1 cellular context compared by ENCODE assay signal in the genomic region with DNA sequence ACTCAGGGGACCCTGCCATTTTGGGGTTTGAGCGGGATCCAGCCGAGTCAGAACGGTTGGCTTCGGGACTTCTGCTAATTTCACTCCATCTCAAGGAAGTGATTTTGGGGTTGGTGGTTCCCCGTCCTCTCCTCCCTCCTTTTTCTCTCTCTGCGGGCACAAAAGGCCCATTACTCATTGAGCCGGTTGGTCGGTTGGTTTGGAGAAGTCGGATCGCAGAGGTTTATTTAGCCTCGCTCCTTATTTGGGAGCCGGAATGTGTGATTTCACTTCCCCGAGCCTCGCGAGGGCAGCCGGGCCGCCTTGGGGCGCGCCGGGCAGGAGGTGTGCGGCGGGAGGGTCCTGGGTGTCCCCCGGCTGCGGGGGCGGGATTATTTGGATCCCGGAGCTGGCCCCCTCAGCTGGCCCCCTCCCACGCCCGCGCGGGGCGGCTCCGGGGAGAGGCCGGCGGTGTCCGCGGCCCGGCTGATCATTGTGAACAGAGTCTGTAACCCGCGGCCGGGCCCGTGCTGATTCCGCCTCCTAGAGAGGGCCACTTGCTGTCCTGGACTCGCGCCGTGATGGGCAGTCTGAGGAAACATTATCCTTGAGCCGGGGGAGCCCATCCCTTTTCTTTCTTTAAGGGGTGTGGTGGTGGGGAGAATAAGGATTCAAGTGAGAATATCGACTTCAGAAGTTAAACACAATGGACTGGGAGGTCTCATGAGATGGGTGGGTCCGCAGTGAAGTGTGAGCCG.
TF ChIP-seq lines count a peak whose summit lies in the region.

No MANE protein-coding gene starts in this region.

TF ChIP-seq in HepG2, 621 proteins besides CTCF, POLR2A, EP300 and RAD21 (continued from another document and continues in another):
- TF ChIP-seq, protein P1, sequence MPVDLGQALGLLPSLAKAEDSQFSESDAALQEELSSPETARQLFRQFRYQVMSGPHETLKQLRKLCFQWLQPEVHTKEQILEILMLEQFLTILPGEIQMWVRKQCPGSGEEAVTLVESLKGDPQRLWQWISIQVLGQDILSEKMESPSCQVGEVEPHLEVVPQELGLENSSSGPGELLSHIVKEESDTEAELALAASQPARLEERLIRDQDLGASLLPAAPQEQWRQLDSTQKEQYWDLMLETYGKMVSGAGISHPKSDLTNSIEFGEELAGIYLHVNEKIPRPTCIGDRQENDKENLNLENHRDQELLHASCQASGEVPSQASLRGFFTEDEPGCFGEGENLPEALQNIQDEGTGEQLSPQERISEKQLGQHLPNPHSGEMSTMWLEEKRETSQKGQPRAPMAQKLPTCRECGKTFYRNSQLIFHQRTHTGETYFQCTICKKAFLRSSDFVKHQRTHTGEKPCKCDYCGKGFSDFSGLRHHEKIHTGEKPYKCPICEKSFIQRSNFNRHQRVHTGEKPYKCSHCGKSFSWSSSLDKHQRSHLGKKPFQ (CRISPR knock-in tag; IDR thresholded peaks at IDR 0.05; ENCODE audit: insufficient replicate concordance) = peak; percentile 37
- TF ChIP-seq ZNF563 (CRISPR knock-in tag; IDR thresholded peaks at IDR 0.05) (no peak), HNRNPK (IDR thresholded peaks at IDR 0.05; ENCODE audit: low read depth, low read length, poor library complexity, severe bottlenecking) (no peak), KAT8 (CRISPR knock-in tag; IDR thresholded peaks at IDR 0.05) (no peak), EED (CRISPR knock-in tag; IDR thresholded peaks at IDR 0.05) (no peak), NR2F2 (IDR thresholded peaks at IDR 0.05; ENCODE audit: borderline replicate concordance, low read depth) (no peak), ZSCAN25 (CRISPR knock-in tag; IDR thresholded peaks at IDR 0.05) (no peak), JUND (CRISPR knock-in tag; IDR thresholded peaks at IDR 0.05) (no peak), POGZ (CRISPR knock-in tag; IDR thresholded peaks at IDR 0.05) (no peak), ZNF101 (CRISPR knock-in tag; IDR thresholded peaks at IDR 0.05; ENCODE audit: borderline replicate concordance, low read depth) (no peak), KMT2A (CRISPR knock-in tag; IDR thresholded peaks at IDR 0.05) (0 out of 2 replicates have a peak, but pooled peaks have one; percentile 3), NFKB2 (CRISPR knock-in tag; IDR thresholded peaks at IDR 0.05; ENCODE audit: borderline replicate concordance) (no peak), CC2D1A (CRISPR knock-in tag; IDR thresholded peaks at IDR 0.05) (no peak), ZNF20 (CRISPR knock-in tag; IDR thresholded peaks at IDR 0.05) (no peak), MAFF (IDR thresholded peaks at IDR 0.05; ENCODE audit: low read depth, low read length) (no peak), ETV5 (CRISPR knock-in tag; IDR thresholded peaks at IDR 0.05; ENCODE audit: borderline replicate concordance) (no peak), XBP1 (CRISPR knock-in tag; IDR thresholded peaks at IDR 0.05) (no peak), CCAR2 (optimal IDR thresholded peaks at IDR 0.05; ENCODE audit: low read depth, low read length) (no peak), SP140L (CRISPR knock-in tag; IDR thresholded peaks at IDR 0.05; ENCODE audit: borderline replicate concordance) (no peak), ZNF629 (CRISPR knock-in tag; conservative IDR thresholded peaks at IDR 0.05) (no peak), MTF1 (CRISPR knock-in tag; IDR thresholded peaks at IDR 0.05) (no peak), RBFOX2 (IDR thresholded peaks at IDR 0.05; ENCODE audit: low read depth, low read length) (0 out of 2 replicates have a peak, but pooled peaks have one; percentile 51), ZNF530 (CRISPR knock-in tag; IDR thresholded peaks at IDR 0.05; ENCODE audit: low read depth) (no peak), PHF20 (CRISPR knock-in tag; IDR thresholded peaks at IDR 0.05) (peak; percentile 37; the same call in 1 of the 2 replicates), MEF2D (CRISPR knock-in tag; IDR thresholded peaks at IDR 0.05) (no peak), ZNF557 (CRISPR knock-in tag; IDR thresholded peaks at IDR 0.05) (no peak), ZNF274 (CRISPR knock-in tag; IDR thresholded peaks at IDR 0.05) (no peak), HNF4A (CRISPR knock-in tag; IDR thresholded peaks at IDR 0.05) (no peak), GABPA (IDR thresholded peaks at IDR 0.05; ENCODE audit: low read depth, low read length) (no peak), GABPA (CRISPR knock-in tag; IDR thresholded peaks at IDR 0.05; ENCODE audit: low read depth) (no peak), NCOA2 (CRISPR knock-in tag; IDR thresholded peaks at IDR 0.05) (no peak)
- TF ChIP-seq, protein P2, sequence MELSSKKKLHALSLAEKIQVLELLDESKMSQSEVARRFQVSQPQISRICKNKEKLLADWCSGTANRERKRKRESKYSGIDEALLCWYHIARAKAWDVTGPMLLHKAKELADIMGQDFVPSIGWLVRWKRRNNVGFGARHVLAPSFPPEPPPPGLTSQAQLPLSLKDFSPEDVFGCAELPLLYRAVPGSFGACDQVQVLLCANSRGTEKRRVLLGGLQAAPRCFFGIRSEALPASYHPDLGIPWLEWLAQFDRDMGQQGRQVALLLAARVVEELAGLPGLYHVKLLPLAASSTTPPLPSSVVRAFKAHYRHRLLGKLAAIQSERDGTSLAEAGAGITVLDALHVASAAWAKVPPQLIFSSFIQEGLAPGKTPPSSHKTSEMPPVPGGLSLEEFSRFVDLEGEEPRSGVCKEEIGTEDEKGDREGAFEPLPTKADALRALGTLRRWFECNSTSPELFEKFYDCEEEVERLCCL (CRISPR knock-in tag; IDR thresholded peaks at IDR 0.05; ENCODE audit: borderline replicate concordance) = no peak
- TF ChIP-seq, protein P3, sequence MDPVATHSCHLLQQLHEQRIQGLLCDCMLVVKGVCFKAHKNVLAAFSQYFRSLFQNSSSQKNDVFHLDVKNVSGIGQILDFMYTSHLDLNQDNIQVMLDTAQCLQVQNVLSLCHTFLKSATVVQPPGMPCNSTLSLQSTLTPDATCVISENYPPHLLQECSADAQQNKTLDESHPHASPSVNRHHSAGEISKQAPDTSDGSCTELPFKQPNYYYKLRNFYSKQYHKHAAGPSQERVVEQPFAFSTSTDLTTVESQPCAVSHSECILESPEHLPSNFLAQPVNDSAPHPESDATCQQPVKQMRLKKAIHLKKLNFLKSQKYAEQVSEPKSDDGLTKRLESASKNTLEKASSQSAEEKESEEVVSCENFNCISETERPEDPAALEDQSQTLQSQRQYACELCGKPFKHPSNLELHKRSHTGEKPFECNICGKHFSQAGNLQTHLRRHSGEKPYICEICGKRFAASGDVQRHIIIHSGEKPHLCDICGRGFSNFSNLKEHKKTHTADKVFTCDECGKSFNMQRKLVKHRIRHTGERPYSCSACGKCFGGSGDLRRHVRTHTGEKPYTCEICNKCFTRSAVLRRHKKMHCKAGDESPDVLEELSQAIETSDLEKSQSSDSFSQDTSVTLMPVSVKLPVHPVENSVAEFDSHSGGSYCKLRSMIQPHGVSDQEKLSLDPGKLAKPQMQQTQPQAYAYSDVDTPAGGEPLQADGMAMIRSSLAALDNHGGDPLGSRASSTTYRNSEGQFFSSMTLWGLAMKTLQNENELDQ (CRISPR knock-in tag; IDR thresholded peaks at IDR 0.05; ENCODE audit: borderline replicate concordance) = no peak
- TF ChIP-seq, protein P4, sequence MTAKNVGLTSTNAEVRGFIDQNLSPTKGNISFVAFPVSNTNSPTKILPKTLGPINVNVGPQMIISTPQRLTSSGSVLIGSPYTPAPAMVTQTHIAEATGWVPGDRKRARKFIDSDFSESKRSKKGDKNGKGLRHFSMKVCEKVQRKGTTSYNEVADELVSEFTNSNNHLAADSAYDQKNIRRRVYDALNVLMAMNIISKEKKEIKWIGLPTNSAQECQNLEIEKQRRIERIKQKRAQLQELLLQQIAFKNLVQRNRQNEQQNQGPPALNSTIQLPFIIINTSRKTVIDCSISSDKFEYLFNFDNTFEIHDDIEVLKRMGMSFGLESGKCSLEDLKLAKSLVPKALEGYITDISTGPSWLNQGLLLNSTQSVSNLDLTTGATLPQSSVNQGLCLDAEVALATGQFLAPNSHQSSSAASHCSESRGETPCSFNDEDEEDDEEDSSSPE (CRISPR knock-in tag; IDR thresholded peaks at IDR 0.05) = no peak
- TF ChIP-seq, protein P5, sequence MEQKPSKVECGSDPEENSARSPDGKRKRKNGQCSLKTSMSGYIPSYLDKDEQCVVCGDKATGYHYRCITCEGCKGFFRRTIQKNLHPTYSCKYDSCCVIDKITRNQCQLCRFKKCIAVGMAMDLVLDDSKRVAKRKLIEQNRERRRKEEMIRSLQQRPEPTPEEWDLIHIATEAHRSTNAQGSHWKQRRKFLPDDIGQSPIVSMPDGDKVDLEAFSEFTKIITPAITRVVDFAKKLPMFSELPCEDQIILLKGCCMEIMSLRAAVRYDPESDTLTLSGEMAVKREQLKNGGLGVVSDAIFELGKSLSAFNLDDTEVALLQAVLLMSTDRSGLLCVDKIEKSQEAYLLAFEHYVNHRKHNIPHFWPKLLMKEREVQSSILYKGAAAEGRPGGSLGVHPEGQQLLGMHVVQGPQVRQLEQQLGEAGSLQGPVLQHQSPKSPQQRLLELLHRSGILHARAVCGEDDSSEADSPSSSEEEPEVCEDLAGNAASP (CRISPR knock-in tag; IDR thresholded peaks at IDR 0.05; ENCODE audit: borderline replicate concordance) = no peak
- TF ChIP-seq, protein P6, sequence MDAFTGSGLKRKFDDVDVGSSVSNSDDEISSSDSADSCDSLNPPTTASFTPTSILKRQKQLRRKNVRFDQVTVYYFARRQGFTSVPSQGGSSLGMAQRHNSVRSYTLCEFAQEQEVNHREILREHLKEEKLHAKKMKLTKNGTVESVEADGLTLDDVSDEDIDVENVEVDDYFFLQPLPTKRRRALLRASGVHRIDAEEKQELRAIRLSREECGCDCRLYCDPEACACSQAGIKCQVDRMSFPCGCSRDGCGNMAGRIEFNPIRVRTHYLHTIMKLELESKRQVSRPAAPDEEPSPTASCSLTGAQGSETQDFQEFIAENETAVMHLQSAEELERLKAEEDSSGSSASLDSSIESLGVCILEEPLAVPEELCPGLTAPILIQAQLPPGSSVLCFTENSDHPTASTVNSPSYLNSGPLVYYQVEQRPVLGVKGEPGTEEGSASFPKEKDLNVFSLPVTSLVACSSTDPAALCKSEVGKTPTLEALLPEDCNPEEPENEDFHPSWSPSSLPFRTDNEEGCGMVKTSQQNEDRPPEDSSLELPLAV (CRISPR knock-in tag; conservative IDR thresholded peaks at IDR 0.05; ENCODE audit: low read depth) = no peak
- TF ChIP-seq, protein P7, sequence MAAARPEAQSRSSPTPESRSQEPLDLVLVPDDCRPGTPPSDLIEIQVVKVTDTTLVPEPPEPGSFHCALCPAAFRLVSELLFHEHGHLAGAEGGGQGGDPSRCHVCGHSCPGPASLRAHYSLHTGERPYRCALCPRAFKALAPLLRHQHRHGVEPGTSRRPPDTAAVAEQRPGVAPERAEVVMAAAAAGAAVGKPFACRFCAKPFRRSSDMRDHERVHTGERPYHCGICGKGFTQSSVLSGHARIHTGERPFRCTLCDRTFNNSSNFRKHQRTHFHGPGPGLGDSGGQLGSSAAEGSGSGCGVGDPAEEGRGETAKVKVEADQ (CRISPR knock-in tag; IDR thresholded peaks at IDR 0.05; ENCODE audit: borderline replicate concordance) = 0 out of 2 replicates have a peak, but pooled peaks have one; percentile 20
- TF ChIP-seq, protein P8, sequence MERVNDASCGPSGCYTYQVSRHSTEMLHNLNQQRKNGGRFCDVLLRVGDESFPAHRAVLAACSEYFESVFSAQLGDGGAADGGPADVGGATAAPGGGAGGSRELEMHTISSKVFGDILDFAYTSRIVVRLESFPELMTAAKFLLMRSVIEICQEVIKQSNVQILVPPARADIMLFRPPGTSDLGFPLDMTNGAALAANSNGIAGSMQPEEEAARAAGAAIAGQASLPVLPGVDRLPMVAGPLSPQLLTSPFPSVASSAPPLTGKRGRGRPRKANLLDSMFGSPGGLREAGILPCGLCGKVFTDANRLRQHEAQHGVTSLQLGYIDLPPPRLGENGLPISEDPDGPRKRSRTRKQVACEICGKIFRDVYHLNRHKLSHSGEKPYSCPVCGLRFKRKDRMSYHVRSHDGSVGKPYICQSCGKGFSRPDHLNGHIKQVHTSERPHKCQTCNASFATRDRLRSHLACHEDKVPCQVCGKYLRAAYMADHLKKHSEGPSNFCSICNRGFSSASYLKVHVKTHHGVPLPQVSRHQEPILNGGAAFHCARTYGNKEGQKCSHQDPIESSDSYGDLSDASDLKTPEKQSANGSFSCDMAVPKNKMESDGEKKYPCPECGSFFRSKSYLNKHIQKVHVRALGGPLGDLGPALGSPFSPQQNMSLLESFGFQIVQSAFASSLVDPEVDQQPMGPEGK (CRISPR knock-in tag; IDR thresholded peaks at IDR 0.05) = peak; percentile 60; the same call in 1 of the 2 replicates
- TF ChIP-seq, protein P9, sequence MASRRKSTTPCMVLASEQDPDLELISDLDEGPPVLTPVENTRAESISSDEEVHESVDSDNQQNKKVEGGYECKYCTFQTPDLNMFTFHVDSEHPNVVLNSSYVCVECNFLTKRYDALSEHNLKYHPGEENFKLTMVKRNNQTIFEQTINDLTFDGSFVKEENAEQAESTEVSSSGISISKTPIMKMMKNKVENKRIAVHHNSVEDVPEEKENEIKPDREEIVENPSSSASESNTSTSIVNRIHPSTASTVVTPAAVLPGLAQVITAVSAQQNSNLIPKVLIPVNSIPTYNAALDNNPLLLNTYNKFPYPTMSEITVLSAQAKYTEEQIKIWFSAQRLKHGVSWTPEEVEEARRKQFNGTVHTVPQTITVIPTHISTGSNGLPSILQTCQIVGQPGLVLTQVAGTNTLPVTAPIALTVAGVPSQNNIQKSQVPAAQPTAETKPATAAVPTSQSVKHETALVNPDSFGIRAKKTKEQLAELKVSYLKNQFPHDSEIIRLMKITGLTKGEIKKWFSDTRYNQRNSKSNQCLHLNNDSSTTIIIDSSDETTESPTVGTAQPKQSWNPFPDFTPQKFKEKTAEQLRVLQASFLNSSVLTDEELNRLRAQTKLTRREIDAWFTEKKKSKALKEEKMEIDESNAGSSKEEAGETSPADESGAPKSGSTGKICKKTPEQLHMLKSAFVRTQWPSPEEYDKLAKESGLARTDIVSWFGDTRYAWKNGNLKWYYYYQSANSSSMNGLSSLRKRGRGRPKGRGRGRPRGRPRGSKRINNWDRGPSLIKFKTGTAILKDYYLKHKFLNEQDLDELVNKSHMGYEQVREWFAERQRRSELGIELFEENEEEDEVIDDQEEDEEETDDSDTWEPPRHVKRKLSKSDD (CRISPR knock-in tag; IDR thresholded peaks at IDR 0.05; ENCODE audit: low read depth) = no peak
- TF ChIP-seq, protein P10, sequence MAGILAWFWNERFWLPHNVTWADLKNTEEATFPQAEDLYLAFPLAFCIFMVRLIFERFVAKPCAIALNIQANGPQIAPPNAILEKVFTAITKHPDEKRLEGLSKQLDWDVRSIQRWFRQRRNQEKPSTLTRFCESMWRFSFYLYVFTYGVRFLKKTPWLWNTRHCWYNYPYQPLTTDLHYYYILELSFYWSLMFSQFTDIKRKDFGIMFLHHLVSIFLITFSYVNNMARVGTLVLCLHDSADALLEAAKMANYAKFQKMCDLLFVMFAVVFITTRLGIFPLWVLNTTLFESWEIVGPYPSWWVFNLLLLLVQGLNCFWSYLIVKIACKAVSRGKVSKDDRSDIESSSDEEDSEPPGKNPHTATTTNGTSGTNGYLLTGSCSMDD (CRISPR knock-in tag; IDR thresholded peaks at IDR 0.05) = no peak
